In genomic region chr14:101221549-101222160, GRCh38 we compare ENCODE assay signal across 13 cellular contexts.
DNase-seq lines count a peak whose midpoint lies in the region; ATAC-seq and TF ChIP-seq lines count a peak whose summit lies in the region.
"Had no signal": no experiment of that assay in that cellular context is flagged by ENCODE, and none has a peak within 500 bp of the region (broad histone marks: within the 10 kb centered on the region; RNA-seq: fewer than 3 reads in every experiment).

No MANE protein-coding gene starts in this region.

- H3K4me3 ChIP-seq in colonic mucosa (no peak overlapping the region), right lobe of liver (no peak overlapping the region), smooth muscle cell (no peak overlapping the region)

- CTCF ChIA-PET in activated CD4-positive, alpha-beta memory T cell treated with anti-CD3 and anti-CD28 coated beads, Interleukin-2, amount 10 ng/mL, durations not matched to agents 7 days and 5 days (lab: Charles Lee), result no interaction called here
- CTCF ChIA-PET in activated CD4-positive, alpha-beta memory T cell treated with anti-CD3 and anti-CD28 coated beads for 36 hours (lab: Charles Lee), result no interaction called here

- no peak overlapping the region for H3K4me3 Mint-ChIP-seq in activated CD4-positive, alpha-beta memory T cell treated with anti-CD3 and anti-CD28 coated beads, Interleukin-2, amount 10 ng/mL, durations not matched to agents 7 days and 5 days
- H3K4me3 Mint-ChIP-seq in activated CD4-positive, alpha-beta memory T cell treated with anti-CD3 and anti-CD28 coated beads for 36 hours, result no peak overlapping the region
- H3K4me3 Mint-ChIP-seq: CD8-positive, alpha-beta T cell had no signal

- intact Hi-C loops in activated CD4-positive, alpha-beta memory T cell treated with anti-CD3 and anti-CD28 coated beads for 36 hours (cut with micrococcal nuclease), result no loop called here
- intact Hi-C loops in colonic mucosa (cut with DNase I), result no loop called here
- intact Hi-C loops in right lobe of liver (cut with DNase I), result loop anchor here in 1 of 2 donors (10.0 kb wide), 1 partner anchor 367 kb away; no protein-coding TSS in a partner anchor

- H3K27ac Mint-ChIP-seq in activated CD4-positive, alpha-beta memory T cell treated with anti-CD3 and anti-CD28 coated beads, Interleukin-2, amount 10 ng/mL, durations not matched to agents 7 days and 5 days, result no peak overlapping the region
- no peak overlapping the region for H3K27ac Mint-ChIP-seq in activated CD4-positive, alpha-beta memory T cell treated with anti-CD3 and anti-CD28 coated beads for 36 hours
- H3K27ac Mint-ChIP-seq: CD8-positive, alpha-beta T cell had no signal

- H3K27ac ChIP-seq in colonic mucosa (no peak overlapping the region), right lobe of liver (no peak overlapping the region), smooth muscle cell (ENCODE audit: low read depth) (peak overlapping the region; percentile 74)
- H3K27ac ChIP-seq: 22Rv1 had no signal

- H3F3A ChIP-seq in smooth muscle cell (ENCODE audit: low read depth), result peaks cover 4% of the 10 kb centered on the region

- no peaks in the 10 kb centered on the region for H3K36me3 Mint-ChIP-seq in activated CD4-positive, alpha-beta memory T cell treated with anti-CD3 and anti-CD28 coated beads, Interleukin-2, amount 10 ng/mL, durations not matched to agents 7 days and 5 days (ENCODE audit: low read depth)
- no peaks in the 10 kb centered on the region for H3K36me3 Mint-ChIP-seq in activated CD4-positive, alpha-beta memory T cell treated with anti-CD3 and anti-CD28 coated beads for 36 hours
- H3K36me3 Mint-ChIP-seq: CD8-positive, alpha-beta T cell had no signal

- H3K4me1 ChIP-seq in colonic mucosa (no peaks in the 10 kb centered on the region), right lobe of liver (peaks cover 0 to 10% (median 5%) of the 10 kb centered on the region in 4 donors), smooth muscle cell (ENCODE audit: low read depth) (peaks cover 35% of the 10 kb centered on the region)

- H4K20me1 ChIP-seq in smooth muscle cell (ENCODE audit: low read depth), result no peaks in the 10 kb centered on the region

- H3K4me1 Mint-ChIP-seq in activated CD4-positive, alpha-beta memory T cell treated with anti-CD3 and anti-CD28 coated beads, Interleukin-2, amount 10 ng/mL, durations not matched to agents 7 days and 5 days, result peaks cover 4% of the 10 kb centered on the region
- H3K4me1 Mint-ChIP-seq in activated CD4-positive, alpha-beta memory T cell treated with anti-CD3 and anti-CD28 coated beads for 36 hours (ENCODE audit: low read depth), result no peaks in the 10 kb centered on the region

- 92% methylated on average over 5 of the region's 10 CpGs for WGBS in right lobe of liver (ENCODE audit: insufficient coverage, low coverage, low lambda C conversion rate, missing lambda C conversion rate)
- WGBS in smooth muscle cell (ENCODE audit: low lambda C conversion rate), result 94% methylated on average over 10 of the region's 10 CpGs

- H3K9me3 Mint-ChIP-seq in activated CD4-positive, alpha-beta memory T cell treated with anti-CD3 and anti-CD28 coated beads, Interleukin-2, amount 10 ng/mL, durations not matched to agents 7 days and 5 days, result no peaks in the 10 kb centered on the region
- no peaks in the 10 kb centered on the region for H3K9me3 Mint-ChIP-seq in activated CD4-positive, alpha-beta memory T cell treated with anti-CD3 and anti-CD28 coated beads for 36 hours
- H3K9me3 Mint-ChIP-seq: CD8-positive, alpha-beta T cell had no signal

- TF ChIP-seq CTCF in colonic mucosa (IDR thresholded peaks at IDR 0.05) (no peak), right lobe of liver (IDR thresholded peaks at IDR 0.05) (no peak), smooth muscle cell (IDR thresholded peaks at IDR 0.05; ENCODE audit: borderline replicate concordance, insufficient read depth, poor library complexity, severe bottlenecking) (no peak)

- H3K4me2 ChIP-seq in smooth muscle cell, result no peak overlapping the region

- no peak overlapping the region for H2AFZ ChIP-seq in smooth muscle cell (ENCODE audit: low read depth)

- H3K79me2 ChIP-seq in smooth muscle cell (ENCODE audit: low read depth), result no peaks in the 10 kb centered on the region

- H3K9me3 ChIP-seq in colonic mucosa (no peaks in the 10 kb centered on the region), right lobe of liver (no peaks in the 10 kb centered on the region), smooth muscle cell (replicated peaks; ENCODE audit: low read depth) (no peaks in the 10 kb centered on the region)

- ATAC-seq in right lobe of liver (no peak), HG03457 (IDR thresholded peaks at IDR 0.05; ENCODE audit: unreplicated experiment) (no peak)
- ATAC-seq: CD8-positive, alpha-beta T cell had no signal

- no peak for TF ChIP-seq POLR2A in right lobe of liver (IDR thresholded peaks at IDR 0.05)

- POLR2A ChIA-PET in activated CD4-positive, alpha-beta memory T cell treated with anti-CD3 and anti-CD28 coated beads, Interleukin-2, amount 10 ng/mL, durations not matched to agents 7 days and 5 days (lab: Charles Lee), result no interaction called here
- POLR2A ChIA-PET in activated CD4-positive, alpha-beta memory T cell treated with anti-CD3 and anti-CD28 coated beads for 36 hours (lab: Charles Lee), result no interaction called here

- H3K36me3 ChIP-seq in colonic mucosa (no peaks in the 10 kb centered on the region), right lobe of liver (no peaks in the 10 kb centered on the region), smooth muscle cell (ENCODE audit: low read depth) (no peaks in the 10 kb centered on the region)

- no peak overlapping the region for H3K9ac ChIP-seq in colonic mucosa (ENCODE audit: low read depth in 2 of 2, low read length in 2 of 2)
- H3K9ac ChIP-seq in smooth muscle cell (ENCODE audit: low read depth), result no peak overlapping the region

- peak; percentile 1 for DNase-seq in activated CD4-positive, alpha-beta memory T cell treated with anti-CD3 and anti-CD28 coated beads, Interleukin-2, amount 10 ng/mL, durations not matched to agents 7 days and 5 days
- DNase-seq in activated CD4-positive, alpha-beta memory T cell treated with anti-CD3 and anti-CD28 coated beads for 36 hours, result no peak
- DNase-seq in colonic mucosa (peak; percentile 6), right lobe of liver (peak in 2 of 3 donors; percentile 18 to 26), smooth muscle cell (lab: John Stamatoyannopoulos, UW; ENCODE audit: unreplicated experiment) (no peak), GDM1 (lab: John Stamatoyannopoulos, UW) (no peak), NCI-H748 treated with DMSO at 0.1 percent for 48 hours (lab: John Stamatoyannopoulos, UW) (no peak)
- DNase-seq: NCI-H187 treated with DMSO at 0.1 percent for 48 hours, NCI-H526 treated with DMSO at 0.1 percent for 48 hours, SHP77 treated with DMSO at 0.1 percent for 48 hours had no signal

- no peaks in the 10 kb centered on the region for H3K27me3 Mint-ChIP-seq in activated CD4-positive, alpha-beta memory T cell treated with anti-CD3 and anti-CD28 coated beads, Interleukin-2, amount 10 ng/mL, durations not matched to agents 7 days and 5 days
- peaks cover 10% of the 10 kb centered on the region for H3K27me3 Mint-ChIP-seq in activated CD4-positive, alpha-beta memory T cell treated with anti-CD3 and anti-CD28 coated beads for 36 hours

- H3K27me3 ChIP-seq in colonic mucosa, result no peaks in the 10 kb centered on the region
- H3K27me3 ChIP-seq in right lobe of liver, result no peaks in the 10 kb centered on the region
- H3K27me3 ChIP-seq in smooth muscle cell (ENCODE audit: low read depth), result no peaks in the 10 kb centered on the region

Comparison
In these comparisons a context has a peak if more than half of its experiments do, and no peak if none do; other contexts are left out.
1. DNase-seq: peak in activated CD4-positive, alpha-beta memory T cell treated with anti-CD3 and anti-CD28 coated beads, Interleukin-2, amount 10 ng/mL, durations not matched to agents 7 days and 5 days (single experiment), colonic mucosa (single experiment) and right lobe of liver (2 of 3); none in activated CD4-positive, alpha-beta memory T cell treated with anti-CD3 and anti-CD28 coated beads for 36 hours (single experiment), smooth muscle cell (single experiment), GDM1 (single experiment) and NCI-H748 treated with DMSO at 0.1 percent for 48 hours (single experiment).